In the genomic region with DNA sequence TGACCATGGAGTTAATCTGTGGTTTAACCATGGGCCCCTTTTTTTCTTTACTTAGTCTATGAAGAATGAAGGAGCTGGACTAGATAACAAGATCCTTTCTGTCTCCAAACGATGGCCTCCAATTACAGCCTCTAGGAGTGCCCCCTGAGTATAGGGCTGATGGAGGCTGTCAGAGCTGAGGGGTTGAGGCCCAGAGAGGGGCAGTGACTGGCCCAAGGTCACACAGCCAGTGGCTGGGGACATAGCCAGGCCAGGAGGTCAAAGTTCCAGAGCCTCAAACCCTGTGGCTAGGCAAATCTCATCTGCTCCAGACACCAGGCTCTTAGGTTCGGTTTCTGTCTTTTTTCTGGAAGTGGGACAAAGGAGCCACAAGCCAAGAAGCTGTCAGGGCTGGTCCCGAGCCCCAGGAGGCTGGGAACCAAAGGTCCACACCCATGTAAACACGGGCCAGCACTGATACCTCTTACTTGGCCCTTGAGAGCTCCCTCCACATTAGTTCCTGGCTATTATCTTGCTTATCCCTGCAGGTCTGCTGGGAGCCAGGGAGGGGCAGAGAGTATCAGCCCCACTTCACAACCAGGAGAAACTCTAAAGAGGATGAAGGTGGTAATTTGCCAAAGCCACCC, we compare ENCODE assay signal across 32 cellular contexts. TPM values are rescaled to one million over a fixed set of nuclear protein-coding genes. Genes with fewer than 3 reads are reported as not detected.
DNase-seq lines count a peak whose midpoint lies in the region; ATAC-seq, FAIRE-seq and TF ChIP-seq lines count a peak whose summit lies in the region.
"Had no signal": no experiment of that assay in that cellular context is flagged by ENCODE, and none has a peak within 500 bp of the region (broad histone marks: within the 10 kb centered on the region; RNA-seq: fewer than 3 reads in every experiment).

No MANE protein-coding gene starts in this region.

- intact Hi-C loops in body of pancreas (cut with DNase I) = no loop called here

- peaks cover 61% of the 10 kb centered on the region for H3K4me1 ChIP-seq in A549
- H3K4me1 ChIP-seq in body of pancreas = peaks cover 40% of the 10 kb centered on the region
- H3K4me1 ChIP-seq in mucosa of stomach (ENCODE audit: control insufficient read depth, insufficient read depth, low read length) = peaks cover 58% of the 10 kb centered on the region
- H3K4me1 ChIP-seq in SJCRH30 = no peaks in the 10 kb centered on the region
- H3K4me1 ChIP-seq: breast epithelium, parathyroid adenoma, right lobe of liver, testis had no signal

- TF ChIP-seq CTCF in A549 (IDR thresholded peaks at IDR 0.05) (no peak), body of pancreas (IDR thresholded peaks at IDR 0.05) (no peak)

- peak overlapping the region; percentile 52 to 88; a peak in 5 of 6 replicates for H3K27ac ChIP-seq in A549
- H3K27ac ChIP-seq in body of pancreas = peak overlapping the region in 3 of 4 donors; percentile 43 to 77 (median 70)
- no peak overlapping the region for H3K27ac ChIP-seq in SJCRH30
- H3K27ac ChIP-seq: epithelial cell of prostate, heart right ventricle, parathyroid adenoma, right lobe of liver, testis had no signal

- H3K36me3 ChIP-seq in body of pancreas (replicated peaks in 1 of 2; ENCODE audit: insufficient read depth in 1 of 2, low read depth in 2 of 2) (no peaks in the 10 kb centered on the region), mucosa of stomach (ENCODE audit: control insufficient read depth, insufficient read depth, low read length) (no peaks in the 10 kb centered on the region), SJCRH30 (no peaks in the 10 kb centered on the region)
- H3K36me3 ChIP-seq: breast epithelium, heart right ventricle, right lobe of liver had no signal

- no peak for TF ChIP-seq POLR2A in A549 (IDR thresholded peaks at IDR 0.05; ENCODE audit: low read length)
- TF ChIP-seq POLR2A in body of pancreas (IDR thresholded peaks at IDR 0.05) = no peak

- peak overlapping the region; percentile 25; the same call in 1 of the 3 replicates for H3K4me2 ChIP-seq in A549
- H3K4me2 ChIP-seq: SK-N-SH had no signal

- TF ChIP-seq EP300 in A549 (IDR thresholded peaks at IDR 0.05) = no peak

- ATAC-seq in A549 (no peak), body of pancreas (peak; percentile 38), HG02852 (IDR thresholded peaks at IDR 0.05; ENCODE audit: unreplicated experiment) (no peak), HG03095 (IDR thresholded peaks at IDR 0.05; ENCODE audit: unreplicated experiment) (no peak)
- ATAC-seq: activated T-helper 17 cell treated with anti-CD3 and anti-CD28 coated beads, Interleukin-2, amount 50 U/mL, for 72 hours; GM12878; heart right ventricle; right lobe of liver; stimulated activated naive B cell treated with anti-CD40 and anti-IgM and Interleukin-4, amounts not matched to agents 10 μg/mL and 1 μg/mL and 100 μg/mL, for 72 hours; T-helper 17 cell had no signal

- H3K9ac ChIP-seq in mucosa of stomach (ENCODE audit: low read length) = peak overlapping the region; percentile 61
- H3K9ac ChIP-seq: parathyroid adenoma, SK-N-SH had no signal

- CTCF ChIA-PET in A549 (lab: Yijun Ruan, JAX) = interaction anchor here (0.8 to 1.0 kb wide), 2 partner anchors 30 to 42 kb away, joined by 3 to 5 read pairs; a partner anchor contains a TSS

- H3K4me3 ChIP-seq in A549 (no peak overlapping the region), body of pancreas (no peak overlapping the region), mucosa of stomach (ENCODE audit: low read length) (no peak overlapping the region), SJCRH30 (no peak overlapping the region)
- H3K4me3 ChIP-seq: breast epithelium, GM12878, heart right ventricle, right lobe of liver, testis had no signal

- H3K9me3 ChIP-seq in A549 (no peaks in the 10 kb centered on the region), body of pancreas (no peaks in the 10 kb centered on the region), mucosa of stomach (ENCODE audit: control insufficient read depth, low read length) (no peaks in the 10 kb centered on the region), SJCRH30 (replicated peaks) (no peaks in the 10 kb centered on the region)
- H3K9me3 ChIP-seq: breast epithelium, heart right ventricle, right lobe of liver, SK-N-SH, testis had no signal

- POLR2A ChIA-PET in A549 (lab: Yijun Ruan, JAX) = interaction anchor here (1.1 kb wide), 1 partner anchor 9 kb away, joined by 4 read pairs; no protein-coding TSS in a partner anchor

- H3K27me3 ChIP-seq in body of pancreas (no peaks in the 10 kb centered on the region), mucosa of stomach (ENCODE audit: control insufficient read depth, insufficient read depth, low read length) (no peaks in the 10 kb centered on the region), SJCRH30 (no peaks in the 10 kb centered on the region)
- H3K27me3 ChIP-seq: breast epithelium, right lobe of liver, testis had no signal

- FAIRE-seq in A549 (lab: Jason Lieb, UNC) = no peak
- FAIRE-seq: GM12878 had no signal

- 37% methylated on average over 4 of the region's 4 CpGs for WGBS in A549 (ENCODE audit: missing lambda C conversion rate)
- WGBS in body of pancreas, 2 donors = 18 to 30% methylated on average over 3 to 4 of the region's 4 CpGs

- no peak for TF ChIP-seq RAD21 in A549 (conservative IDR thresholded peaks at IDR 0.05 in 1 of 2, IDR thresholded peaks at IDR 0.05 in 1 of 2)

- peak in 1 of 2 experiments; percentile 34 for DNase-seq in A549 (ENCODE audit: low read depth in 1 of 2, low spot score in 1 of 2)
- DNase-seq in body of pancreas = peak; percentile 40 to 64 (median 54)
- DNase-seq in SJCRH30 = no peak
- DNase-seq: 8988T; activated CD4-positive, alpha-beta memory T cell treated with anti-CD3 and anti-CD28 coated beads, Interleukin-2, amount 10 ng/mL, durations not matched to agents 7 days and 5 days; activated CD4-positive, alpha-beta T cell treated with anti-CD3 and anti-CD28 coated beads for 1 hour; activated naive CD4-positive, alpha-beta T cell treated with anti-CD3 and anti-CD28 coated beads, Interleukin-2, amount 50 U/mL, for 16 hours; amygdala; CD4-positive, alpha-beta T cell; foreskin fibroblast; HCEC 1CT; heart right ventricle; kidney glomerular epithelial cell; NCI-H1417 treated with DMSO at 0.1 percent for 48 hours; NCI-H2107; NCI-H446 treated with DMSO at 0.1 percent for 48 hours; SK-N-SH; stimulated activated naive B cell treated with anti-CD40 and anti-IgM and Interleukin-4, amounts not matched to agents 10 μg/mL and 1 μg/mL and 100 μg/mL, for 72 hours; T-helper 17 cell; testis had no signal

TF ChIP-seq in A549, 52 proteins besides CTCF, POLR2A, EP300 and RAD21:
- TF ChIP-seq ZFP36 (IDR thresholded peaks at IDR 0.05; ENCODE audit: borderline replicate concordance, partially characterized antibody) = peak; percentile 17
- TF ChIP-seq, protein P1, sequence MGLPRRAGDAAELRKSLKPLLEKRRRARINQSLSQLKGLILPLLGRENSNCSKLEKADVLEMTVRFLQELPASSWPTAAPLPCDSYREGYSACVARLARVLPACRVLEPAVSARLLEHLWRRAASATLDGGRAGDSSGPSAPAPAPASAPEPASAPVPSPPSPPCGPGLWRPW (IDR thresholded peaks at IDR 0.05) = no peak
- no peak for TF ChIP-seq SMC3 (IDR thresholded peaks at IDR 0.05)

RNA-seq across cellular contexts. Expression of a gene that starts 10.3 kb away (rescaled TPM):
- polyA plus RNA-seq in A549 (2011; rRNA removed) (13.0 and 13.9 TPM in 2 replicates), A549 (2017; fragmentation: RNase III; extraction: RNeasy Plus Mini Kit Qiagen cat#74134 plus additional on column Dnase treatment) (4.9 to 7.6 TPM (median 6.9 TPM) in 3 replicates)
- 6.4 and 7.3 TPM in 2 replicates for polyA plus RNA-seq in A549 (2012; cell fraction: cytosol; rRNA removed)
- polyA plus RNA-seq in A549 (2012; cell fraction: nucleus; rRNA removed) = 4.5 and 5.4 TPM in 2 replicates
- 8.2 and 10.0 TPM in 2 replicates for polyA minus RNA-seq in A549 (2011; rRNA and poly(A)+ RNA removed)
- total RNA-seq in body of pancreas = 1 to 10 TPM; 6.2 to 6.3 TPM
- 0.61 and 0.84 TPM in 2 replicates for total RNA-seq in SJCRH30 (2014; rRNA removed; shearing (Covaris generic))
- total RNA-seq: activated CD4-positive, alpha-beta memory T cell treated with anti-CD3 and anti-CD28 coated beads, Interleukin-2, amount 10 ng/mL, durations not matched to agents 7 days and 5 days; heart right ventricle; lung microvascular endothelial cell; right lobe of liver had no signal

RNA-seq across cellular contexts. Expression of a gene that starts 19.9 kb away (rescaled TPM):
- polyA plus RNA-seq in A549 (2011; rRNA removed) (0.79 and 0.99 TPM in 2 replicates), A549 (2017; fragmentation: RNase III; extraction: RNeasy Plus Mini Kit Qiagen cat#74134 plus additional on column Dnase treatment) (0.28 to 0.80 TPM (median 0.54 TPM) in 3 replicates)
- 0.31 and 0.38 TPM in 2 replicates for polyA plus RNA-seq in A549 (2012; cell fraction: cytosol; rRNA removed)
- 0.49 and 0.97 TPM in 2 replicates for polyA plus RNA-seq in A549 (2012; cell fraction: nucleus; rRNA removed)
- polyA minus RNA-seq in A549 (2011; rRNA and poly(A)+ RNA removed) = 1.2 and 2.4 TPM in 2 replicates
- 100 to 1,000 TPM; 110 to 134 TPM for total RNA-seq in body of pancreas
- total RNA-seq in SJCRH30 (2014; rRNA removed; shearing (Covaris generic)) = not detected in 2 replicates

RNA-seq across cellular contexts. Expression of a gene that starts 30.5 kb away (rescaled TPM):
- polyA plus RNA-seq in A549 (2011; rRNA removed) = 9.0 and 10.7 TPM in 2 replicates
- polyA plus RNA-seq in A549 (2012; cell fraction: cytosol; rRNA removed) = 9.1 and 10.9 TPM in 2 replicates
- 23.3 and 26.0 TPM in 2 replicates for polyA plus RNA-seq in A549 (2012; cell fraction: nucleus; rRNA removed)
- 12.4 to 15.2 TPM (median 14.6 TPM) in 3 replicates for polyA plus RNA-seq in A549 (2017; fragmentation: RNase III; extraction: RNeasy Plus Mini Kit Qiagen cat#74134 plus additional on column Dnase treatment)
- 26.2 and 33.6 TPM in 2 replicates for polyA minus RNA-seq in A549 (2011; rRNA and poly(A)+ RNA removed)
- 10 to 100 TPM; 10.9 to 14.8 TPM for total RNA-seq in body of pancreas
- total RNA-seq in SJCRH30 (2014; rRNA removed; shearing (Covaris generic)) = 16.6 and 17.3 TPM in 2 replicates

RNA-seq across cellular contexts. Expression of a gene that starts 35.3 kb away (rescaled TPM):
- polyA plus RNA-seq in A549 (2011; rRNA removed) (0.86 and 1.1 TPM in 2 replicates), A549 (2017; fragmentation: RNase III; extraction: RNeasy Plus Mini Kit Qiagen cat#74134 plus additional on column Dnase treatment) (0.21 to 0.46 TPM (median 0.45 TPM) in 3 replicates)
- 0.17 and 0.48 TPM in 2 replicates for polyA plus RNA-seq in A549 (2012; cell fraction: cytosol; rRNA removed)
- 0.10 TPM in 1 of 2 replicates, not detected in the other for polyA plus RNA-seq in A549 (2012; cell fraction: nucleus; rRNA removed)
- 0.29 and 0.39 TPM in 2 replicates for polyA minus RNA-seq in A549 (2011; rRNA and poly(A)+ RNA removed)
- total RNA-seq in body of pancreas = not detected
- total RNA-seq in SJCRH30 (2014; rRNA removed; shearing (Covaris generic)) = not detected in 2 replicates
- total RNA-seq: activated CD4-positive, alpha-beta memory T cell treated with anti-CD3 and anti-CD28 coated beads, Interleukin-2, amount 10 ng/mL, durations not matched to agents 7 days and 5 days; activated T-helper 17 cell treated with anti-CD3 and anti-CD28 coated beads, Interleukin-2, amount 50 U/mL, for 72 hours; CD4-positive, alpha-beta T cell; GM12878; heart right ventricle; HT1080; lung microvascular endothelial cell; right lobe of liver; T-helper 17 cell had no signal
- polyA plus RNA-seq: heart right ventricle, neural cell, SK-N-SH had no signal

RNA-seq across cellular contexts. Expression of a gene that starts 56.5 kb away (rescaled TPM):
- polyA plus RNA-seq in A549 (2011; rRNA removed) = 17.7 and 24.4 TPM in 2 replicates
- 31.9 and 34.9 TPM in 2 replicates for polyA plus RNA-seq in A549 (2012; cell fraction: cytosol; rRNA removed)
- 21.7 and 26.9 TPM in 2 replicates for polyA plus RNA-seq in A549 (2012; cell fraction: nucleus; rRNA removed)
- polyA plus RNA-seq in A549 (2017; fragmentation: RNase III; extraction: RNeasy Plus Mini Kit Qiagen cat#74134 plus additional on column Dnase treatment) = 19.2 to 22.3 TPM (median 19.5 TPM) in 3 replicates
- 13.4 and 18.5 TPM in 2 replicates for polyA minus RNA-seq in A549 (2011; rRNA and poly(A)+ RNA removed)
- 10 to 100 TPM; 18.7 to 36.6 TPM for total RNA-seq in body of pancreas
- total RNA-seq in SJCRH30 (2014; rRNA removed; shearing (Covaris generic)) = 35.0 and 43.5 TPM in 2 replicates

Comparison
In these comparisons a context has a peak if more than half of its experiments do, and no peak if none do; other contexts are left out.
1. DNase-seq: peak in body of pancreas (4 of 4); none in SJCRH30 (0 of 2).
2. RNA of a gene that starts 19.9 kb away (total RNA-seq): 110 to 134 TPM in body of pancreas; not detected in SJCRH30; every median in the first group is over 100 times any median in the second.